ENCODE assay signal across 21 cellular contexts in genomic region chr10:133143200-133143533, GRCh38. TPM values are rescaled to one million over a fixed set of nuclear protein-coding genes. Genes with fewer than 3 reads are reported as not detected.
DNase-seq lines count a peak whose midpoint lies in the region; ATAC-seq and TF ChIP-seq lines count a peak whose summit lies in the region.
"Had no signal": no experiment of that assay in that cellular context is flagged by ENCODE, and none has a peak within 500 bp of the region (broad histone marks: within the 10 kb centered on the region; RNA-seq: fewer than 3 reads in every experiment).

No MANE protein-coding gene starts in this region.

- DNase-seq in RWPE2 (ENCODE audit: low spot score) (peak; percentile 43), left ventricle myocardium superior (peak; percentile 18), nephron progenitor cell (peak; percentile 16), LoVo (ENCODE audit: low spot score) (no peak), globus pallidus (ENCODE audit: low spot score) (no peak)
- DNase-seq: NCI-H446 treated with DMSO at 0.1 percent for 48 hours had no signal

- no peaks in the 10 kb centered on the region for H3K36me3 ChIP-seq in BLaER1 treated with 17β-estradiol and CSF1 and Interleukin-3, amounts not matched to agents 10 nM and 100 nM
- no peaks in the 10 kb centered on the region for H3K36me3 ChIP-seq in RWPE2 (ENCODE audit: low read depth)
- H3K36me3 ChIP-seq: breast epithelium, colonic mucosa, heart left ventricle, suprapubic skin had no signal

- H3K4me1 ChIP-seq in BLaER1 treated with 17β-estradiol and CSF1 and Interleukin-3, amounts not matched to agents 10 nM and 100 nM: peaks cover 42 to 60% (median 56%) of the 10 kb centered on the region in 10 experiments
- no peaks in the 10 kb centered on the region for H3K4me1 ChIP-seq in RWPE2 (ENCODE audit: insufficient read depth, poor library complexity, severe bottlenecking)
- H3K4me1 ChIP-seq: breast epithelium, colonic mucosa had no signal

- H3K36me3 Mint-ChIP-seq in nephron progenitor cell (ENCODE audit: low read depth): peaks cover 9% of the 10 kb centered on the region
- H3K36me3 Mint-ChIP-seq: CD4-positive, CD25-positive, alpha-beta regulatory T cell; stimulated activated effector memory CD8-positive, alpha-beta T cell treated with anti-CD3 and anti-CD28 coated beads, Interleukin-12 subunit alpha, Interleukin-12 subunit beta, amount 100 ng/mL, for 72 hours had no signal

- intact Hi-C loops in left ventricle myocardium superior (cut with micrococcal nuclease): no loop called here

- H3K9me3 ChIP-seq in BLaER1 treated with 17β-estradiol and CSF1 and Interleukin-3, amounts not matched to agents 10 nM and 100 nM (replicated peaks in 1 of 11): peaks cover 4 to 15% (median 12%) of the 10 kb centered on the region in 11 experiments; a peak in 20 of 22 replicates
- peaks cover 2% of the 10 kb centered on the region for H3K9me3 ChIP-seq in RWPE2 (ENCODE audit: severe bottlenecking)
- H3K9me3 ChIP-seq: colonic mucosa, suprapubic skin had no signal

- peaks cover 21% of the 10 kb centered on the region for H3K27me3 Mint-ChIP-seq in nephron progenitor cell (ENCODE audit: low read depth, poor library complexity)

- H3K4me1 Mint-ChIP-seq in nephron progenitor cell: peaks cover 43% of the 10 kb centered on the region

- H3K4me3 Mint-ChIP-seq in nephron progenitor cell: no peak overlapping the region
- H3K4me3 Mint-ChIP-seq: CD4-positive, CD25-positive, alpha-beta regulatory T cell; GM23338 had no signal

- H3K4me3 ChIP-seq in BLaER1 treated with 17β-estradiol and CSF1 and Interleukin-3, amounts not matched to agents 10 nM and 100 nM: no peak overlapping the region
- no peak overlapping the region for H3K4me3 ChIP-seq in RWPE2 (ENCODE audit: severe bottlenecking)
- H3K4me3 ChIP-seq: breast epithelium, colonic mucosa, GM12878, GM23338, heart left ventricle had no signal

- ATAC-seq in RWPE2 (ENCODE audit: low read depth): no peak
- no peak for ATAC-seq in left ventricle myocardium superior
- no peak for ATAC-seq in GM21619 (IDR thresholded peaks at IDR 0.05; ENCODE audit: unreplicated experiment)

- peaks cover 0 to 32% (median 0%) of the 10 kb centered on the region in 11 experiments; a peak in 6 of 22 replicates for H3K27me3 ChIP-seq in BLaER1 treated with 17β-estradiol and CSF1 and Interleukin-3, amounts not matched to agents 10 nM and 100 nM
- H3K27me3 ChIP-seq in RWPE2 (ENCODE audit: insufficient read depth, poor library complexity, severe bottlenecking): no peaks in the 10 kb centered on the region

- H3K4me2 ChIP-seq in BLaER1 treated with 17β-estradiol and CSF1 and Interleukin-3, amounts not matched to agents 10 nM and 100 nM: peak overlapping the region in 10 of 11 experiments; percentile 41 to 96 (median 90); a peak in 19 of 22 replicates
- H3K4me2 ChIP-seq: GM23338 had no signal

- no peak for TF ChIP-seq CTCF in RWPE2 (IDR thresholded peaks at IDR 0.05; ENCODE audit: poor library complexity, severe bottlenecking)
- TF ChIP-seq CTCF in nephron progenitor cell (IDR thresholded peaks at IDR 0.05): no peak

- peaks cover 0 to 23% (median 6%) of the 10 kb centered on the region in 11 experiments; a peak in 8 of 22 replicates for H4K20me1 ChIP-seq in BLaER1 treated with 17β-estradiol and CSF1 and Interleukin-3, amounts not matched to agents 10 nM and 100 nM

- H3K9ac ChIP-seq in BLaER1 treated with 17β-estradiol and CSF1 and Interleukin-3, amounts not matched to agents 10 nM and 100 nM: no peak overlapping the region; a peak in 1 of 22 replicates

- peaks cover 21% of the 10 kb centered on the region for H3K9me3 Mint-ChIP-seq in nephron progenitor cell

- H3K27ac ChIP-seq in BLaER1 treated with 17β-estradiol and CSF1 and Interleukin-3, amounts not matched to agents 10 nM and 100 nM: peak overlapping the region in 1 of 11 experiments; percentile 13; a peak in 1 of 22 replicates
- no peak overlapping the region for H3K27ac ChIP-seq in RWPE2 (ENCODE audit: poor library complexity, severe bottlenecking)
- H3K27ac ChIP-seq: breast epithelium, colonic mucosa, heart left ventricle, suprapubic skin had no signal

- no peak overlapping the region for H3K27ac Mint-ChIP-seq in nephron progenitor cell
- H3K27ac Mint-ChIP-seq: activated naive CD4-positive, alpha-beta T cell treated with anti-CD3 and anti-CD28 coated beads, Interleukin-2, amount 50 U/mL, for 72 hours; CD4-positive, CD25-positive, alpha-beta regulatory T cell; memory B cell had no signal

RNA-seq across cellular contexts. Expression of gene KNDC1, which starts 16.9 kb away (rescaled TPM):
- total RNA-seq in left ventricle myocardium superior: 0.20 TPM
- total RNA-seq: osteocyte had no signal

RNA-seq across cellular contexts. Expression of gene ADGRA1, which starts 55.4 kb away (rescaled TPM):
- not detected for total RNA-seq in left ventricle myocardium superior
- total RNA-seq: activated CD8-positive, alpha-beta memory T cell treated with anti-CD3 and anti-CD28 coated beads for 36 hours; activated naive CD4-positive, alpha-beta T cell treated with anti-CD3 and anti-CD28 coated beads, Interleukin-2, amount 50 U/mL, for 72 hours; CD4-positive, CD25-positive, alpha-beta regulatory T cell; colonic mucosa; fibroblast of villous mesenchyme; GM12878; osteocyte; suprapubic skin had no signal

Comparison
In these comparisons a context has a peak if more than half of its experiments do, and no peak if none do; other contexts are left out.
1. DNase-seq: peak in RWPE2 (single experiment), left ventricle myocardium superior (single experiment) and nephron progenitor cell (single experiment); none in LoVo (single experiment) and globus pallidus (single experiment).